In genomic region chr3:113697192-113698090, GRCh38 we compare ENCODE assay signal across 8 cellular contexts. TPM values are rescaled to one million over a fixed set of nuclear protein-coding genes. Genes with fewer than 3 reads are reported as not detected.
DNase-seq lines count a peak whose midpoint lies in the region; ATAC-seq, FAIRE-seq and TF ChIP-seq lines count a peak whose summit lies in the region.
"Had no signal": no experiment of that assay in that cellular context is flagged by ENCODE, and none has a peak within 500 bp of the region (broad histone marks: within the 10 kb centered on the region; RNA-seq: fewer than 3 reads in every experiment).

No MANE protein-coding gene starts in this region.

- no peak for DNase-seq in GM12864 (ENCODE audit: low read depth)
- peak; percentile 51 for DNase-seq in NAMALWA (ENCODE audit: low spot score)
- DNase-seq in activated T-cell treated with anti-CD3 and anti-CD28 coated beads, Interleukin-2, amount 50 U/mL, for 72 hours: peak; percentile 28 to 32
- DNase-seq in foreskin keratinocyte: peak in 1 of 2 donors; percentile 38
- peak in 4 of 6 donors; percentile 23 to 55 (median 40) for DNase-seq in pancreas
- DNase-seq in cortex of kidney (lab: John Stamatoyannopoulos, UW): no peak
- no peak for DNase-seq in MV-4-11 (lab: John Stamatoyannopoulos, UW)

- no peaks in the 10 kb centered on the region for H3K27me3 Mint-ChIP-seq in activated T-cell treated with anti-CD3 and anti-CD28 coated beads, Interleukin-2, amount 50 U/mL, for 72 hours (ENCODE audit: low read depth)
- H3K27me3 Mint-ChIP-seq: stimulated activated naive CD8-positive, alpha-beta T cell treated with anti-CD3 and anti-CD28 coated beads, Interleukin-15, Interleukin-2, amounts not matched to agents 100 ng/mL and 50 ng/mL, for 24 hours had no signal

- H3K9me3 Mint-ChIP-seq in activated T-cell treated with anti-CD3 and anti-CD28 coated beads, Interleukin-2, amount 50 U/mL, for 72 hours: no peaks in the 10 kb centered on the region
- H3K9me3 Mint-ChIP-seq: stimulated activated naive CD8-positive, alpha-beta T cell treated with anti-CD3 and anti-CD28 coated beads, Interleukin-15, Interleukin-2, amounts not matched to agents 100 ng/mL and 50 ng/mL, for 24 hours had no signal

- peak in 1 of 2 donors; percentile 1 for ATAC-seq in activated T-cell treated with anti-CD3 and anti-CD28 coated beads, Interleukin-2, amount 50 U/mL, for 72 hours (replicated peaks in 1 of 2)
- ATAC-seq in foreskin keratinocyte (no peak), pancreas (peak in 3 of 4 donors; percentile 11 to 24 (median 20))

- no peak for FAIRE-seq in pancreas (lab: Jason Lieb, UNC)

- peak overlapping the region; percentile 95 for H3K4me3 ChIP-seq in GM12864 (ENCODE audit: low read depth, low read length)
- H3K4me3 ChIP-seq in pancreas: peak overlapping the region; percentile 22 to 91 (median 60)

- peaks cover 25% of the 10 kb centered on the region for H3K4me1 Mint-ChIP-seq in activated T-cell treated with anti-CD3 and anti-CD28 coated beads, Interleukin-2, amount 50 U/mL, for 72 hours (ENCODE audit: low read depth)

- no peaks in the 10 kb centered on the region for H3K36me3 ChIP-seq in pancreas

- no peak overlapping the region for H3K4me3 Mint-ChIP-seq in activated T-cell treated with anti-CD3 and anti-CD28 coated beads, Interleukin-2, amount 50 U/mL, for 72 hours
- H3K4me3 Mint-ChIP-seq: stimulated activated naive CD8-positive, alpha-beta T cell treated with anti-CD3 and anti-CD28 coated beads, Interleukin-15, Interleukin-2, amounts not matched to agents 100 ng/mL and 50 ng/mL, for 24 hours had no signal

- 2% methylated on average over 17 of the region's 17 CpGs for WGBS in pancreas, 2 donors

- H3K36me3 Mint-ChIP-seq in activated T-cell treated with anti-CD3 and anti-CD28 coated beads, Interleukin-2, amount 50 U/mL, for 72 hours (ENCODE audit: insufficient read depth in 2 of 2): peaks cover 0 to 2% of the 10 kb centered on the region in 2 donors

- H3K27ac ChIP-seq in foreskin keratinocyte (peak overlapping the region; percentile 33), pancreas (peak overlapping the region; percentile 71 to 99 (median 98))

- H3K4me1 ChIP-seq in foreskin keratinocyte (no peaks in the 10 kb centered on the region), pancreas (peaks cover 0 to 29% (median 29%) of the 10 kb centered on the region in 3 donors)

- no peaks in the 10 kb centered on the region for H3K9me3 ChIP-seq in pancreas

- no peak overlapping the region for H3K27ac Mint-ChIP-seq in activated T-cell treated with anti-CD3 and anti-CD28 coated beads, Interleukin-2, amount 50 U/mL, for 72 hours

- intact Hi-C loops in pancreas (cut with DNase I): no loop called here

- H3K27me3 ChIP-seq in foreskin keratinocyte (no peaks in the 10 kb centered on the region), pancreas (no peaks in the 10 kb centered on the region)

- TF ChIP-seq CTCF in GM12864 (IDR thresholded peaks at IDR 0.05; ENCODE audit: low read depth, low read length, missing control alignments) (no peak), foreskin keratinocyte (conservative IDR thresholded peaks at IDR 0.05) (no peak), pancreas (IDR thresholded peaks at IDR 0.05) (no peak)

RNA-seq across cellular contexts. Expression of gene USF3, which starts 1.0 kb away (rescaled TPM):
- total RNA-seq in activated T-cell treated with anti-CD3 and anti-CD28 coated beads, Interleukin-2, amount 50 U/mL, for 72 hours: 10 to 100 TPM; 16.8 to 18.2 TPM
- total RNA-seq in foreskin keratinocyte (7.1 and 7.9 TPM in 2 replicates), pancreas (10 to 100 TPM in 3 of 6 donors, 1 to 10 TPM in 3; 8.2 to 12.3 (median 10.0) TPM)
- polyA plus RNA-seq in foreskin keratinocyte (2.3 and 2.6 TPM in 2 replicates), pancreas (1 to 10 TPM; 2.9 to 6.5 TPM)

RNA-seq across cellular contexts. Expression of gene NAA50, which starts 48.6 kb away (rescaled TPM):
- 100 to 1,000 TPM in 1 of 2 donors, 10 to 100 TPM in 1; 90.5 to 105 TPM for total RNA-seq in activated T-cell treated with anti-CD3 and anti-CD28 coated beads, Interleukin-2, amount 50 U/mL, for 72 hours
- total RNA-seq in foreskin keratinocyte (192 and 215 TPM in 2 replicates), pancreas (10 to 100 TPM; 26.4 to 46.2 (median 40.5) TPM)
- polyA plus RNA-seq in foreskin keratinocyte (68.6 and 88.5 TPM in 2 replicates), pancreas (10 to 100 TPM in 1 of 2 donors, 1 to 10 TPM in 1; 8.4 to 19.8 TPM)

RNA-seq across cellular contexts. Expression of gene ATP6V1A, which starts 49.4 kb away (rescaled TPM):
- total RNA-seq in activated T-cell treated with anti-CD3 and anti-CD28 coated beads, Interleukin-2, amount 50 U/mL, for 72 hours: 10 to 100 TPM; 30.7 to 31.3 TPM
- 32.5 and 35.0 TPM in 2 replicates for total RNA-seq in foreskin keratinocyte
- polyA plus RNA-seq in foreskin keratinocyte: 8.5 and 10.9 TPM in 2 replicates
- 10 to 100 TPM; 20.3 to 44.7 (median 34.2) TPM for total RNA-seq in pancreas
- polyA plus RNA-seq in pancreas: 10 to 100 TPM in 1 of 2 donors, 1 to 10 TPM in 1; 5.9 to 14.7 TPM

Comparison
In these comparisons a context has a peak if more than half of its experiments do, and no peak if none do; other contexts are left out.
1. DNase-seq: peak in NAMALWA (single experiment), activated T-cell treated with anti-CD3 and anti-CD28 coated beads, Interleukin-2, amount 50 U/mL, for 72 hours (2 of 2) and pancreas (4 of 6); none in GM12864 (single experiment), cortex of kidney (single experiment) and MV-4-11 (single experiment).